ENCODE assay signal across 16 cellular contexts in genomic region chr10:62008943-62009342, GRCh38.
A peak's percentile ranks its signal among the peaks of the same experiment; 100 is the strongest.
DNase-seq lines count a peak whose midpoint lies in the region; ATAC-seq and TF ChIP-seq lines count a peak whose summit lies in the region.
"Had no signal": no experiment of that assay in that cellular context is flagged by ENCODE, and none has a peak within 500 bp of the region (broad histone marks: within the 10 kb centered on the region; RNA-seq: fewer than 3 reads in every experiment).

No MANE protein-coding gene starts in this region.

- H3K4me2 ChIP-seq in SU-DHL-6 (ENCODE audit: low read depth, low read length, poor library complexity, severe bottlenecking): no peak overlapping the region
- no peak overlapping the region for H3K4me2 ChIP-seq in hepatocyte

- peak overlapping the region; percentile 31 to 50 for H3K27ac Mint-ChIP-seq in natural killer cell
- H3K27ac Mint-ChIP-seq in natural killer cell treated with Interleukin-12 subunit alpha and Interleukin-12 subunit beta and Interleukin-15 and Interleukin-18, amount 100 ng/mL, for 72 hours: peak overlapping the region in 1 of 2 donors; percentile 58
- H3K27ac Mint-ChIP-seq: H9 had no signal

- intact Hi-C loops in natural killer cell (cut with micrococcal nuclease) (no loop called here), psoas muscle (cut with DNase I) (no loop called here)

- no peak overlapping the region for H3K9ac ChIP-seq in SU-DHL-6 (ENCODE audit: low read length)

- no peak overlapping the region for H3K4me3 Mint-ChIP-seq in natural killer cell
- H3K4me3 Mint-ChIP-seq in natural killer cell treated with Interleukin-12 subunit alpha and Interleukin-12 subunit beta and Interleukin-15 and Interleukin-18, amount 100 ng/mL, for 72 hours: no peak overlapping the region
- H3K4me3 Mint-ChIP-seq: H9 had no signal

- H3K4me1 ChIP-seq in psoas muscle (peaks cover 16% of the 10 kb centered on the region), hepatocyte (ENCODE audit: insufficient read depth) (peaks cover 5% of the 10 kb centered on the region)
- H3K4me1 ChIP-seq: Peyer's patch had no signal

- H3K27ac ChIP-seq in SU-DHL-6 (ENCODE audit: low read depth, low read length) (0 out of 2 replicates have a peak overlapping the region, but pooled peaks have one; percentile 16), psoas muscle (peak overlapping the region; percentile 7), hepatocyte (no peak overlapping the region)

- H3K9me2 ChIP-seq in SU-DHL-6 (replicated peaks; ENCODE audit: insufficient read depth, low read length): no peaks in the 10 kb centered on the region
- no peaks in the 10 kb centered on the region for H3K9me2 ChIP-seq in hepatocyte (replicated peaks; ENCODE audit: insufficient read depth)

- peaks cover 56% of the 10 kb centered on the region for H3K79me2 ChIP-seq in SU-DHL-6 (ENCODE audit: insufficient read depth, low read length)
- peaks cover 82% of the 10 kb centered on the region for H3K79me2 ChIP-seq in hepatocyte

- H2AFZ ChIP-seq in SU-DHL-6 (ENCODE audit: low read depth, low read length, severe bottlenecking) (no peak overlapping the region), hepatocyte (no peak overlapping the region)

- H3K9me3 ChIP-seq in SU-DHL-6 (ENCODE audit: insufficient read depth, low read length) (no peaks in the 10 kb centered on the region), psoas muscle (no peaks in the 10 kb centered on the region), hepatocyte (ENCODE audit: low read depth) (no peaks in the 10 kb centered on the region)
- H3K9me3 ChIP-seq: BE2C, Peyer's patch had no signal

- no peak overlapping the region for H3K4me3 ChIP-seq in SU-DHL-6 (ENCODE audit: insufficient read depth, low read length, poor library complexity, severe bottlenecking)
- H3K4me3 ChIP-seq in psoas muscle: peak overlapping the region; percentile 47
- H3K4me3 ChIP-seq in hepatocyte: no peak overlapping the region
- H3K4me3 ChIP-seq: Peyer's patch had no signal

- TF ChIP-seq CTCF in natural killer cell (IDR thresholded peaks at IDR 0.05) (no peak), SU-DHL-6 (IDR thresholded peaks at IDR 0.05; ENCODE audit: insufficient read depth, low read length, poor library complexity, severe bottlenecking) (no peak), psoas muscle (IDR thresholded peaks at IDR 0.05) (no peak), hepatocyte (IDR thresholded peaks at IDR 0.05; ENCODE audit: poor library complexity) (no peak)

- no peaks in the 10 kb centered on the region for H3K9me3 Mint-ChIP-seq in natural killer cell
- no peaks in the 10 kb centered on the region for H3K9me3 Mint-ChIP-seq in natural killer cell treated with Interleukin-12 subunit alpha and Interleukin-12 subunit beta and Interleukin-15 and Interleukin-18, amount 100 ng/mL, for 72 hours
- H3K9me3 Mint-ChIP-seq: H9 had no signal

- 39 to 77% (median 51%) methylated on average over 2 of the region's 2 CpGs for WGBS in psoas muscle, 3 donors
- WGBS in hepatocyte (ENCODE audit: low lambda C conversion rate, missing lambda C conversion rate): 94% methylated on average over 2 of the region's 2 CpGs

- H4K20me1 ChIP-seq in SU-DHL-6 (ENCODE audit: low read depth, low read length) (no peaks in the 10 kb centered on the region), hepatocyte (ENCODE audit: insufficient read depth, poor library complexity, severe bottlenecking) (no peaks in the 10 kb centered on the region)

- H3K27me3 Mint-ChIP-seq in natural killer cell (ENCODE audit: low read depth in 2 of 2): no peaks in the 10 kb centered on the region
- H3K27me3 Mint-ChIP-seq in natural killer cell treated with Interleukin-12 subunit alpha and Interleukin-12 subunit beta and Interleukin-15 and Interleukin-18, amount 100 ng/mL, for 72 hours: no peaks in the 10 kb centered on the region

- H3K4me1 Mint-ChIP-seq in natural killer cell: peaks cover 73 to 81% of the 10 kb centered on the region in 2 donors
- peaks cover 50 to 54% of the 10 kb centered on the region in 2 donors for H3K4me1 Mint-ChIP-seq in natural killer cell treated with Interleukin-12 subunit alpha and Interleukin-12 subunit beta and Interleukin-15 and Interleukin-18, amount 100 ng/mL, for 72 hours (ENCODE audit: low read depth in 2 of 2)
- H3K4me1 Mint-ChIP-seq: H9 had no signal

- ATAC-seq in natural killer cell: no peak
- ATAC-seq in natural killer cell treated with Interleukin-12 subunit alpha and Interleukin-12 subunit beta and Interleukin-15 and Interleukin-18, amount 100 ng/mL, for 72 hours: no peak
- no peak for ATAC-seq in psoas muscle

- H3K27me3 ChIP-seq in SU-DHL-6 (ENCODE audit: low read length): no peaks in the 10 kb centered on the region
- no peaks in the 10 kb centered on the region for H3K27me3 ChIP-seq in psoas muscle (ENCODE audit: insufficient read depth in 3 of 3, low read length in 2 of 3)
- no peaks in the 10 kb centered on the region for H3K27me3 ChIP-seq in hepatocyte
- H3K27me3 ChIP-seq: BE2C, Peyer's patch had no signal

- no peaks in the 10 kb centered on the region for H3K36me3 Mint-ChIP-seq in natural killer cell
- H3K36me3 Mint-ChIP-seq in natural killer cell treated with Interleukin-12 subunit alpha and Interleukin-12 subunit beta and Interleukin-15 and Interleukin-18, amount 100 ng/mL, for 72 hours: peaks cover 12% of the 10 kb centered on the region

- peaks cover 5% of the 10 kb centered on the region for H3F3A ChIP-seq in SU-DHL-6 (ENCODE audit: insufficient read depth)

- H3K36me3 ChIP-seq in SU-DHL-6 (ENCODE audit: low read length): peaks cover 4% of the 10 kb centered on the region; the same call in 1 of the 2 replicates
- no peaks in the 10 kb centered on the region for H3K36me3 ChIP-seq in psoas muscle (ENCODE audit: insufficient read depth in 1 of 2, low read depth in 1 of 2)
- H3K36me3 ChIP-seq in hepatocyte (replicated peaks; ENCODE audit: insufficient read depth, low read depth): no peaks in the 10 kb centered on the region
- H3K36me3 ChIP-seq: BE2C, Peyer's patch had no signal

- DNase-seq in natural killer cell (no peak), psoas muscle (no peak), hepatocyte (ENCODE audit: low spot score) (no peak), GM19240 (ENCODE audit: insufficient read length, low spot score) (no peak), NCI-H1417 treated with DMSO at 0.1 percent for 48 hours (lab: John Stamatoyannopoulos, UW) (no peak)
- DNase-seq in natural killer cell treated with Interleukin-12 subunit alpha and Interleukin-12 subunit beta and Interleukin-15 and Interleukin-18, amount 100 ng/mL, for 72 hours (ENCODE audit: low spot score): no peak
- DNase-seq: BE2C, DMS 273 treated with DMSO at 0.1 percent for 48 hours, H9, NCI-H1105 treated with DMSO at 0.1 percent for 48 hours, NCI-H187 treated with DMSO at 0.1 percent for 48 hours, NCI-H2171 treated with DMSO at 0.1 percent for 48 hours, NCI-H82, Peyer's patch, SHP77 had no signal
